In the genomic region with DNA sequence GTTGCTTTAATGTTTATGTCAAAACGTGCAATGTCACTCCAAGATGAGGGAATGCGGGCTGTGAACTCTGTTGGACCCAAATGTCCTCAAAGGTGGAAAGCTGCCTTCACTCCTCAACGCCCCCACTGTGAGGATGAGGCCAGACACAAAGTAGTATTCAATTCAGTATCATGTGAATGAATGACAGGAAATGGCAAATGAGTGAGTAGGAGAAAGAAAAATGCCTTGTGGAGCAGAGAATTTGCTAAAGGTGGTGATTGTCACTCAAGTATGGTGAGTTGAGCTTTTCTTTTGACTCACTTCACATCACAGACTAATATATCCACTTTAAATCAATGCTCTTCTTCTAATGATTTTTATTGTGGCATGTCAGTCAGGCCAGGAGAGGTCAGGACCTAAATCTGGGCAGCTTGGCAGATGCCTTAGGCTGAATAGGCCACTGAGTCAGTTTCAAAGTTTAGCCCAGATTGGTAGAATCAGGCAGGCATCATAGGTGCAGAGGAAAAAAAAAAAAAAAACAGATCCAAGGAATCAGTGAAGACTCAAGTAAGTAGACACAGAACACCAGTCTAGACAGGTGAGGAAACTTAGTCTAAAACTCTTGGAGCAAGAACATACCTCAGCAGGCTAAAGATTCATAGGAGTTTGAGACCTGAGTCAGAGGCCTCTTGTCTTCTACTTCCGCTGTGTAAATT, we compare ENCODE assay signal across 13 cellular contexts. TPM values are rescaled to one million over a fixed set of nuclear protein-coding genes. Genes with fewer than 3 reads are reported as not detected.
DNase-seq lines count a peak whose midpoint lies in the region; ATAC-seq lines count a peak whose summit lies in the region.
"Had no signal": no experiment of that assay in that cellular context is flagged by ENCODE, and none has a peak within 500 bp of the region (broad histone marks: within the 10 kb centered on the region; RNA-seq: fewer than 3 reads in every experiment).

No MANE protein-coding gene starts in this region.

- H3K4me3 Mint-ChIP-seq in activated T-cell treated with anti-CD3 and anti-CD28 coated beads, Interleukin-2, amount 50 U/mL, for 72 hours, result peak overlapping the region; percentile 8 to 73
- H3K4me3 Mint-ChIP-seq in central memory CD8-positive, alpha-beta T cell, result no peak overlapping the region
- H3K4me3 Mint-ChIP-seq in stimulated activated memory B cell treated with anti-CD40 and anti-IgM and Interleukin-4, amounts not matched to agents 10 μg/mL and 1 μg/mL and 100 μg/mL, for 72 hours, result no peak overlapping the region

- no peak overlapping the region for H3K27ac ChIP-seq in mesenchymal stem cell (ENCODE audit: low read length, poor library complexity, severe bottlenecking)
- H3K27ac ChIP-seq: thoracic aorta had no signal

- no peak overlapping the region for H2BK15ac ChIP-seq in mesenchymal stem cell (ENCODE audit: low read depth, poor library complexity, severe bottlenecking)

- H2BK120ac ChIP-seq in mesenchymal stem cell (ENCODE audit: low read depth, low read length), result no peak overlapping the region

- H2BK5ac ChIP-seq in mesenchymal stem cell (ENCODE audit: low read depth, low read length, poor library complexity, severe bottlenecking), result no peak overlapping the region

- peak; percentile 8 to 56 for ATAC-seq in activated T-cell treated with anti-CD3 and anti-CD28 coated beads, Interleukin-2, amount 50 U/mL, for 72 hours (replicated peaks in 1 of 2)
- ATAC-seq in central memory CD8-positive, alpha-beta T cell (replicated peaks; ENCODE audit: extremely low read depth, poor library complexity, severe bottlenecking), result no peak
- ATAC-seq in stimulated activated memory B cell treated with anti-CD40 and anti-IgM and Interleukin-4, amounts not matched to agents 10 μg/mL and 1 μg/mL and 100 μg/mL, for 72 hours, result no peak
- no peak for ATAC-seq in GM21786 (IDR thresholded peaks at IDR 0.05; ENCODE audit: unreplicated experiment)

- H3K9me3 ChIP-seq in MG63, result peaks cover 9% of the 10 kb centered on the region; the same call in 1 of the 2 replicates
- peaks cover 10% of the 10 kb centered on the region for H3K9me3 ChIP-seq in mesenchymal stem cell (ENCODE audit: control insufficient read depth, low read length)
- H3K9me3 ChIP-seq: thoracic aorta had no signal

- no peak overlapping the region for H3K18ac ChIP-seq in mesenchymal stem cell (ENCODE audit: low read depth in 1 of 2, low read length in 2 of 2)

- H3K23ac ChIP-seq in mesenchymal stem cell (ENCODE audit: low read length in 2 of 2), result no peak overlapping the region

- peaks cover 2% of the 10 kb centered on the region for H3K4me1 ChIP-seq in mesenchymal stem cell (ENCODE audit: control insufficient read depth, insufficient read depth, low read depth, low read length)

- no peak overlapping the region for H2AK5ac ChIP-seq in mesenchymal stem cell (ENCODE audit: low read length, severe bottlenecking)

- H3K4ac ChIP-seq in mesenchymal stem cell (ENCODE audit: low read depth in 1 of 2, low read length in 2 of 2), result no peak overlapping the region

- peaks cover 11% of the 10 kb centered on the region in 2 donors for H3K9me3 Mint-ChIP-seq in activated T-cell treated with anti-CD3 and anti-CD28 coated beads, Interleukin-2, amount 50 U/mL, for 72 hours
- peaks cover 9% of the 10 kb centered on the region for H3K9me3 Mint-ChIP-seq in central memory CD8-positive, alpha-beta T cell
- H3K9me3 Mint-ChIP-seq in stimulated activated memory B cell treated with anti-CD40 and anti-IgM and Interleukin-4, amounts not matched to agents 10 μg/mL and 1 μg/mL and 100 μg/mL, for 72 hours, result peaks cover 13% of the 10 kb centered on the region

- no peaks in the 10 kb centered on the region for H3K27me3 Mint-ChIP-seq in activated T-cell treated with anti-CD3 and anti-CD28 coated beads, Interleukin-2, amount 50 U/mL, for 72 hours (ENCODE audit: low read depth)
- no peaks in the 10 kb centered on the region for H3K27me3 Mint-ChIP-seq in central memory CD8-positive, alpha-beta T cell
- H3K27me3 Mint-ChIP-seq in stimulated activated memory B cell treated with anti-CD40 and anti-IgM and Interleukin-4, amounts not matched to agents 10 μg/mL and 1 μg/mL and 100 μg/mL, for 72 hours, result no peaks in the 10 kb centered on the region

- H2AFZ ChIP-seq in mesenchymal stem cell (ENCODE audit: low read depth, low read length), result no peak overlapping the region

- no peak overlapping the region for H3K4me2 ChIP-seq in mesenchymal stem cell (ENCODE audit: low read length, poor library complexity, severe bottlenecking)

- no peak overlapping the region for H2BK12ac ChIP-seq in mesenchymal stem cell (ENCODE audit: low read length in 2 of 2)

- H3K36me3 ChIP-seq in MG63, result no peaks in the 10 kb centered on the region
- H3K36me3 ChIP-seq in mesenchymal stem cell (ENCODE audit: control insufficient read depth in 1 of 2, insufficient read depth in 2 of 2, low read depth in 1 of 2, low read length in 2 of 2), result peaks cover 0 to 3% of the 10 kb centered on the region in 2 experiments
- H3K36me3 ChIP-seq: thoracic aorta had no signal

- no peak overlapping the region for H3K14ac ChIP-seq in mesenchymal stem cell (ENCODE audit: low read length in 2 of 2)

- H3K36me3 Mint-ChIP-seq in activated T-cell treated with anti-CD3 and anti-CD28 coated beads, Interleukin-2, amount 50 U/mL, for 72 hours (ENCODE audit: insufficient read depth in 2 of 2), result peaks cover 17 to 26% of the 10 kb centered on the region in 2 donors
- H3K36me3 Mint-ChIP-seq in central memory CD8-positive, alpha-beta T cell (ENCODE audit: insufficient read depth), result peaks cover 15% of the 10 kb centered on the region
- H3K36me3 Mint-ChIP-seq in stimulated activated memory B cell treated with anti-CD40 and anti-IgM and Interleukin-4, amounts not matched to agents 10 μg/mL and 1 μg/mL and 100 μg/mL, for 72 hours, result peaks cover 18% of the 10 kb centered on the region

- DNase-seq in activated T-cell treated with anti-CD3 and anti-CD28 coated beads, Interleukin-2, amount 50 U/mL, for 72 hours, result no peak
- DNase-seq in activated T-cell treated with anti-CD3 and anti-CD28 coated beads, Interleukin-2, amount 50 U/mL, for 48 hours, result no peak
- DNase-seq in MG63, result peak; percentile 9
- no peak for DNase-seq in central memory CD8-positive, alpha-beta T cell (ENCODE audit: low spot score in 2 of 2)
- DNase-seq in mesenchymal stem cell, result no peak
- no peak for DNase-seq in medulla oblongata (ENCODE audit: extremely low spot score)
- DNase-seq: activated gamma-delta T cell, cerebellar nuclear complex, DMS153, NCI-H2171 treated with DMSO at 0.1 percent for 48 hours had no signal

- no peaks in the 10 kb centered on the region for H3K27me3 ChIP-seq in MG63
- no peaks in the 10 kb centered on the region for H3K27me3 ChIP-seq in mesenchymal stem cell (ENCODE audit: control insufficient read depth in 1 of 2, insufficient read depth in 1 of 2, low read length in 2 of 2)

- peaks cover 52% of the 10 kb centered on the region for H3K4me1 Mint-ChIP-seq in activated T-cell treated with anti-CD3 and anti-CD28 coated beads, Interleukin-2, amount 50 U/mL, for 72 hours (ENCODE audit: low read depth)
- peaks cover 29% of the 10 kb centered on the region for H3K4me1 Mint-ChIP-seq in central memory CD8-positive, alpha-beta T cell
- H3K4me1 Mint-ChIP-seq in stimulated activated memory B cell treated with anti-CD40 and anti-IgM and Interleukin-4, amounts not matched to agents 10 μg/mL and 1 μg/mL and 100 μg/mL, for 72 hours, result peaks cover 25% of the 10 kb centered on the region

- no peak overlapping the region for H4K91ac ChIP-seq in mesenchymal stem cell (ENCODE audit: low read length)

- no peaks in the 10 kb centered on the region for H3K79me1 ChIP-seq in mesenchymal stem cell (replicated peaks; ENCODE audit: low read length, poor library complexity, severe bottlenecking)

- peak overlapping the region; percentile 85 for H3K27ac Mint-ChIP-seq in activated T-cell treated with anti-CD3 and anti-CD28 coated beads, Interleukin-2, amount 50 U/mL, for 72 hours
- H3K27ac Mint-ChIP-seq in central memory CD8-positive, alpha-beta T cell (ENCODE audit: low read depth), result peak overlapping the region; percentile 87
- H3K27ac Mint-ChIP-seq in stimulated activated memory B cell treated with anti-CD40 and anti-IgM and Interleukin-4, amounts not matched to agents 10 μg/mL and 1 μg/mL and 100 μg/mL, for 72 hours, result peak overlapping the region; percentile 7

- H3K9ac ChIP-seq in mesenchymal stem cell (ENCODE audit: low read length), result no peak overlapping the region

- H3K4me3 ChIP-seq in MG63, result no peak overlapping the region
- no peak overlapping the region for H3K4me3 ChIP-seq in mesenchymal stem cell (ENCODE audit: insufficient read depth in 1 of 2, low read depth in 1 of 2, low read length in 2 of 2)
- H3K4me3 ChIP-seq: thoracic aorta had no signal

- WGBS in mesenchymal stem cell, result 88% methylated on average over 4 of the region's 4 CpGs

- no peak overlapping the region for H4K8ac ChIP-seq in mesenchymal stem cell (ENCODE audit: low read length)

RNA-seq across cellular contexts. Expression of a gene that starts 8.3 kb away (rescaled TPM):
- 10 to 100 TPM in 1 of 2 donors, 1 to 10 TPM in 1; 9.0 to 10.6 TPM for total RNA-seq in activated T-cell treated with anti-CD3 and anti-CD28 coated beads, Interleukin-2, amount 50 U/mL, for 72 hours
- total RNA-seq in MG63 (2014; rRNA removed; shearing (Covaris generic); ENCODE audit: low replicate concordance), result 1.5 and 2.5 TPM in 2 replicates
- polyA plus RNA-seq in mesenchymal stem cell (2013, experiment 1 of 2), result 0.83 TPM
- polyA plus RNA-seq in mesenchymal stem cell (2013, experiment 2 of 2), result 0.84 TPM

Comparison
In these comparisons a context has a peak if more than half of its experiments do, and no peak if none do; other contexts are left out.
1. ATAC-seq: peak in activated T-cell treated with anti-CD3 and anti-CD28 coated beads, Interleukin-2, amount 50 U/mL, for 72 hours (2 of 2); none in central memory CD8-positive, alpha-beta T cell (single experiment), stimulated activated memory B cell treated with anti-CD40 and anti-IgM and Interleukin-4, amounts not matched to agents 10 μg/mL and 1 μg/mL and 100 μg/mL, for 72 hours (single experiment) and GM21786 (single experiment).
2. H3K27ac Mint-ChIP-seq: peak in every context shown above with its lines; median percentile 87 in central memory CD8-positive, alpha-beta T cell; 85 in activated T-cell treated with anti-CD3 and anti-CD28 coated beads, Interleukin-2, amount 50 U/mL, for 72 hours; 7 in stimulated activated memory B cell treated with anti-CD40 and anti-IgM and Interleukin-4, amounts not matched to agents 10 μg/mL and 1 μg/mL and 100 μg/mL, for 72 hours.
3. H3K4me3 Mint-ChIP-seq: peak in activated T-cell treated with anti-CD3 and anti-CD28 coated beads, Interleukin-2, amount 50 U/mL, for 72 hours (2 of 2); none in central memory CD8-positive, alpha-beta T cell (single experiment) and stimulated activated memory B cell treated with anti-CD40 and anti-IgM and Interleukin-4, amounts not matched to agents 10 μg/mL and 1 μg/mL and 100 μg/mL, for 72 hours (single experiment).